Comparison of ENCODE assay signal across 1 cellular context in the genomic region with DNA sequence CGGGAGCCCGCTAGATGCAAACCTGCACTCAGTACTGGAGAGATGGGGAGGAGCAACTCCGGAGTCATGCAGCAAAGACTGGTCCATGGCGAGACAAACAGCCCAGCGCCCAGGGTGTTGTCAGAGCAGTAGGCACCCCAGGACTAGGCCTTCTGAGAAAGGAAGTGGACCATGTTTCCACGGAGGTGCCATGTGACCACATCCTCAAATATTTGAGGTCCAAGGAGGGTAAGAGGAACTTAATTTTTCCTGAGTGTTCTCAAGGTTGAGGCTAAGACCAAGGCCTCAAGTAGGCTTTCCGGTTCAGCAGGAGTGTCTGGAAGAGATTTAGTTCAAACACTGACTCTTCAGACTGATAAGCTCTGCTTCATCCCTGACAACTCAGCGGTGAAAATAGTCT.
TF ChIP-seq lines count a peak whose summit lies in the region.

No MANE protein-coding gene starts in this region.

TF ChIP-seq in IMR-90, 13 proteins besides CTCF, POLR2A, EP300 and RAD21 (continued from another document):
- TF ChIP-seq USF2 (IDR thresholded peaks at IDR 0.05; ENCODE audit: low read depth, low read length) (no peak), MXI1 (IDR thresholded peaks at IDR 0.05; ENCODE audit: borderline replicate concordance, low read depth, low read length) (no peak), RCOR1 (IDR thresholded peaks at IDR 0.05; ENCODE audit: insufficient replicate concordance, low read length) (no peak), BHLHE40 (IDR thresholded peaks at IDR 0.05; ENCODE audit: low read depth, low read length) (no peak), CEBPB (IDR thresholded peaks at IDR 0.05; ENCODE audit: low read depth, low read length) (no peak)
- TF ChIP-seq, protein P1, sequence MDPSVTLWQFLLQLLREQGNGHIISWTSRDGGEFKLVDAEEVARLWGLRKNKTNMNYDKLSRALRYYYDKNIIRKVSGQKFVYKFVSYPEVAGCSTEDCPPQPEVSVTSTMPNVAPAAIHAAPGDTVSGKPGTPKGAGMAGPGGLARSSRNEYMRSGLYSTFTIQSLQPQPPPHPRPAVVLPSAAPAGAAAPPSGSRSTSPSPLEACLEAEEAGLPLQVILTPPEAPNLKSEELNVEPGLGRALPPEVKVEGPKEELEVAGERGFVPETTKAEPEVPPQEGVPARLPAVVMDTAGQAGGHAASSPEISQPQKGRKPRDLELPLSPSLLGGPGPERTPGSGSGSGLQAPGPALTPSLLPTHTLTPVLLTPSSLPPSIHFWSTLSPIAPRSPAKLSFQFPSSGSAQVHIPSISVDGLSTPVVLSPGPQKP (IDR thresholded peaks at IDR 0.05; ENCODE audit: borderline replicate concordance, low read depth, low read length) = no peak
TF ChIP-seq in IMR-90: peak in this region for 0.
